Comparison of ENCODE assay signal across 15 cellular contexts in the genomic region with DNA sequence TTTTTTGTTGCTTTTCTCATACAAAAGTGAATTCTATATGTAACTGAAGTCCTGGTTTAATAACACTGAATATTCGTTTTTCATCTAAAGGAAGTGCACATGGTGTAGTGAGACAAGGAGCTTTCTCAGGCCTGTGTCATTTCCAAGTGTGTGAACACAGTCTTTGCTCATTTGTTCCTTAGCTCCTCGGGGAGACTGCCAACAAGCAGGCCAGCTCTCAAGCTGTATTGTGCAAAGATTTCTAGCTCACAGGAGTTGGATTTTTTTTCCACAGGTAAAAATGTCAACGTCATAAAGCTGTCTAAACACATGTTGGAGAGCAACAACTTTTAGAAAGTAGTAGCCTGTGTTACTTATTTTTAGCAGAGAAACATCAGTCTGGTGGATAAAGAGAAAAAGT.
DNase-seq lines count a peak whose midpoint lies in the region; ATAC-seq and TF ChIP-seq lines count a peak whose summit lies in the region.
"Had no signal": no experiment of that assay in that cellular context is flagged by ENCODE, and none has a peak within 500 bp of the region (broad histone marks: within the 10 kb centered on the region; RNA-seq: fewer than 3 reads in every experiment).

No MANE protein-coding gene starts in this region.

- H3K27me3 Mint-ChIP-seq in HFFc6 (ENCODE audit: insufficient read depth) (no peaks in the 10 kb centered on the region; the same call in 1 of the 2 replicates), nephron (ENCODE audit: low read depth) (no peaks in the 10 kb centered on the region)

- no peaks in the 10 kb centered on the region for H3K9me3 Mint-ChIP-seq in HFFc6
- H3K9me3 Mint-ChIP-seq in nephron: no peaks in the 10 kb centered on the region
- H3K9me3 Mint-ChIP-seq: activated T-helper 1 cell treated with anti-CD3 and anti-CD28 coated beads, Interleukin-12 subunit alpha, Interleukin-12 subunit beta, Interleukin-2, Interleukin-4 antibody, amounts not matched to agents 30 ng/mL and 10 ng/mL and 1 ng/mL, durations not matched to agents 14 hours and 24 hours and 36 hours had no signal

- H3K4me1 Mint-ChIP-seq in HFFc6 (ENCODE audit: low read depth) (peaks cover 43% of the 10 kb centered on the region), nephron (no peaks in the 10 kb centered on the region)

- peaks cover 21% of the 10 kb centered on the region for H3K4me1 ChIP-seq in BE2C

- H3K4me3 ChIP-seq in cardiac fibroblast (replicated peaks in 1 of 2; ENCODE audit: low read depth in 2 of 2, low read length in 2 of 2): no peak overlapping the region
- H3K4me3 ChIP-seq in BE2C (ENCODE audit: low read depth, low read length): no peak overlapping the region
- H3K4me3 ChIP-seq: BLaER1 treated with 17β-estradiol and CSF1 and Interleukin-3, amounts not matched to agents 10 nM and 100 nM had no signal

- DNase-seq in AG08395 (ENCODE audit: low spot score): peak; percentile 19
- DNase-seq in HFFc6: no peak
- DNase-seq in cardiac fibroblast (ENCODE audit: low read depth in 2 of 2): peak; percentile 50 to 59
- DNase-seq in NCI-H510A (lab: John Stamatoyannopoulos, UW): no peak
- no peak for DNase-seq in BE2C
- no peak for DNase-seq in cerebellar nuclear complex (lab: John Stamatoyannopoulos, UW)
- DNase-seq: central memory CD4-positive, alpha-beta T cell; islet precursor cell; NCI-H1105; NCI-H69 had no signal

- H3K36me3 Mint-ChIP-seq in HFFc6 (ENCODE audit: low read depth) (no peaks in the 10 kb centered on the region), nephron (ENCODE audit: low read depth) (no peaks in the 10 kb centered on the region)

- no peaks in the 10 kb centered on the region for H3K27me3 ChIP-seq in BE2C
- H3K27me3 ChIP-seq: BLaER1 treated with 17β-estradiol and CSF1 and Interleukin-3, amounts not matched to agents 10 nM and 100 nM; neutrophil had no signal

- no peaks in the 10 kb centered on the region for H3K36me3 ChIP-seq in BE2C
- H3K36me3 ChIP-seq: BLaER1 treated with 17β-estradiol and CSF1 and Interleukin-3, amounts not matched to agents 10 nM and 100 nM; neutrophil had no signal

- no peaks in the 10 kb centered on the region for H3K9me3 ChIP-seq in BE2C
- H3K9me3 ChIP-seq: BLaER1 treated with 17β-estradiol and CSF1 and Interleukin-3, amounts not matched to agents 10 nM and 100 nM; neutrophil had no signal

- no peak for ATAC-seq in GM18520 (IDR thresholded peaks at IDR 0.05; ENCODE audit: unreplicated experiment)

- H3K27ac Mint-ChIP-seq in HFFc6 (peak overlapping the region; percentile 25; the same call in 1 of the 2 replicates), nephron (peak overlapping the region in 2 of 3 experiments; percentile 33 to 34)
- H3K27ac Mint-ChIP-seq: activated T-helper 1 cell treated with anti-CD3 and anti-CD28 coated beads, Interleukin-12 subunit alpha, Interleukin-12 subunit beta, Interleukin-2, Interleukin-4 antibody, amounts not matched to agents 30 ng/mL and 10 ng/mL and 1 ng/mL, durations not matched to agents 14 hours and 24 hours and 36 hours had no signal

- TF ChIP-seq CTCF in HFFc6 (IDR thresholded peaks at IDR 0.05): no peak
- no peak for TF ChIP-seq CTCF in cardiac fibroblast (IDR thresholded peaks at IDR 0.05; ENCODE audit: low read depth, low read length)
- no peak for TF ChIP-seq CTCF in nephron (IDR thresholded peaks at IDR 0.05; ENCODE audit: unreplicated experiment in 3 of 3)
- no peak for TF ChIP-seq CTCF in BE2C (IDR thresholded peaks at IDR 0.05; ENCODE audit: low read depth, low read length)

- H3K4me3 Mint-ChIP-seq in HFFc6 (no peak overlapping the region), nephron (no peak overlapping the region)
- H3K4me3 Mint-ChIP-seq: activated T-helper 1 cell treated with anti-CD3 and anti-CD28 coated beads, Interleukin-12 subunit alpha, Interleukin-12 subunit beta, Interleukin-2, Interleukin-4 antibody, amounts not matched to agents 30 ng/mL and 10 ng/mL and 1 ng/mL, durations not matched to agents 14 hours and 24 hours and 36 hours had no signal

Comparison
In these comparisons a context has a peak if more than half of its experiments do, and no peak if none do; other contexts are left out.
1. DNase-seq: peak in AG08395 (single experiment) and cardiac fibroblast (2 of 2); none in HFFc6 (single experiment), NCI-H510A (single experiment), BE2C (single experiment) and cerebellar nuclear complex (0 of 2).